In genomic region chr14:101867854-101868253, GRCh38 we compare ENCODE assay signal across 28 cellular contexts.
DNase-seq lines count a peak whose midpoint lies in the region; ATAC-seq and TF ChIP-seq lines count a peak whose summit lies in the region.
"Had no signal": no experiment of that assay in that cellular context is flagged by ENCODE, and none has a peak within 500 bp of the region (broad histone marks: within the 10 kb centered on the region; RNA-seq: fewer than 3 reads in every experiment).

No MANE protein-coding gene starts in this region.

- TF ChIP-seq CTCF in endodermal cell (conservative IDR thresholded peaks at IDR 0.05), result no peak
- TF ChIP-seq CTCF in neural crest cell (conservative IDR thresholded peaks at IDR 0.05), result no peak

- no peaks in the 10 kb centered on the region for H3K9me3 ChIP-seq in endodermal cell (ENCODE audit: control insufficient read depth, low read length)
- H3K9me3 ChIP-seq: ascending aorta, gastroesophageal sphincter, HAP-1, left lung, SJSA1, upper lobe of right lung had no signal

- peaks cover 68% of the 10 kb centered on the region for H3K4me1 Mint-ChIP-seq in activated naive CD4-positive, alpha-beta T cell treated with anti-CD3 and anti-CD28 coated beads, Interleukin-2, amount 50 U/mL, for 24 hours
- peaks cover 14 to 22% (median 16%) of the 10 kb centered on the region in 3 donors for H3K4me1 Mint-ChIP-seq in IgD-negative memory B cell
- peaks cover 4% of the 10 kb centered on the region for H3K4me1 Mint-ChIP-seq in endodermal cell
- H3K4me1 Mint-ChIP-seq in neural crest cell, result peaks cover 23% of the 10 kb centered on the region

- H3K4me1 ChIP-seq in endodermal cell (ENCODE audit: control insufficient read depth, insufficient read depth, low read length), result no peaks in the 10 kb centered on the region
- H3K4me1 ChIP-seq: ascending aorta, HAP-1, SJSA1, upper lobe of right lung had no signal

- H3K9ac ChIP-seq in endodermal cell (ENCODE audit: extremely low read depth, low read length, poor library complexity, severe bottlenecking), result no peak overlapping the region
- H3K9ac ChIP-seq: KMS-11 had no signal

- H3K27ac ChIP-seq in endodermal cell (ENCODE audit: low read depth, low read length), result no peak overlapping the region
- H3K27ac ChIP-seq: ascending aorta, cardiac muscle cell, gastroesophageal sphincter, KMS-11, left lung, SJSA1, upper lobe of right lung had no signal

- H3K4me3 Mint-ChIP-seq in activated naive CD4-positive, alpha-beta T cell treated with anti-CD3 and anti-CD28 coated beads, Interleukin-2, amount 50 U/mL, for 24 hours, result no peak overlapping the region
- H3K4me3 Mint-ChIP-seq in IgD-negative memory B cell (peak overlapping the region in 1 of 4 donors; percentile 42), endodermal cell (no peak overlapping the region), neural crest cell (no peak overlapping the region)
- H3K4me3 Mint-ChIP-seq: activated naive CD4-positive, alpha-beta T cell treated with anti-CD3 and anti-CD28 coated beads, Interleukin-2, amount 10 ng/mL, durations not matched to agents 7 days and 5 days; B cell; dendritic cell treated with granulocyte-macrophage colony-stimulating factor and Interleukin-4, amounts not matched to agents 40 ng/mL and 50 ng/mL, for 4 days had no signal

- H3K9me3 Mint-ChIP-seq in activated naive CD4-positive, alpha-beta T cell treated with anti-CD3 and anti-CD28 coated beads, Interleukin-2, amount 50 U/mL, for 24 hours, result no peaks in the 10 kb centered on the region
- H3K9me3 Mint-ChIP-seq in activated naive CD4-positive, alpha-beta T cell treated with anti-CD3 and anti-CD28 coated beads, Interleukin-2, amount 50 U/mL, for 72 hours, result no peaks in the 10 kb centered on the region
- H3K9me3 Mint-ChIP-seq in IgD-negative memory B cell (no peaks in the 10 kb centered on the region), endodermal cell (no peaks in the 10 kb centered on the region), neural crest cell (no peaks in the 10 kb centered on the region)
- H3K9me3 Mint-ChIP-seq: activated naive CD4-positive, alpha-beta T cell treated with anti-CD3 and anti-CD28 coated beads, Interleukin-2, amount 10 ng/mL, durations not matched to agents 7 days and 5 days; dendritic cell treated with granulocyte-macrophage colony-stimulating factor and Interleukin-4, amounts not matched to agents 40 ng/mL and 50 ng/mL, for 4 days had no signal

- no peaks in the 10 kb centered on the region for H3K27me3 ChIP-seq in endodermal cell (ENCODE audit: control insufficient read depth, insufficient read depth, low read length, poor library complexity, severe bottlenecking)
- H3K27me3 ChIP-seq: ascending aorta, cardiac muscle cell, gastroesophageal sphincter, left lung, SJSA1, upper lobe of right lung had no signal

- no peaks in the 10 kb centered on the region for H3K27me3 Mint-ChIP-seq in activated naive CD4-positive, alpha-beta T cell treated with anti-CD3 and anti-CD28 coated beads, Interleukin-2, amount 50 U/mL, for 24 hours
- H3K27me3 Mint-ChIP-seq in IgD-negative memory B cell (no peaks in the 10 kb centered on the region), endodermal cell (ENCODE audit: insufficient read depth) (no peaks in the 10 kb centered on the region), neural crest cell (ENCODE audit: low read depth) (no peaks in the 10 kb centered on the region)
- H3K27me3 Mint-ChIP-seq: activated naive CD4-positive, alpha-beta T cell treated with anti-CD3 and anti-CD28 coated beads, Interleukin-2, amount 10 ng/mL, durations not matched to agents 7 days and 5 days; B cell; dendritic cell treated with granulocyte-macrophage colony-stimulating factor and Interleukin-4, amounts not matched to agents 40 ng/mL and 50 ng/mL, for 4 days had no signal

- peaks cover 5% of the 10 kb centered on the region for H3K36me3 ChIP-seq in endodermal cell (ENCODE audit: control insufficient read depth, insufficient read depth, low read length)
- H3K36me3 ChIP-seq: cardiac muscle cell, HAP-1 had no signal

- peaks cover 12% of the 10 kb centered on the region for H3K36me3 Mint-ChIP-seq in activated naive CD4-positive, alpha-beta T cell treated with anti-CD3 and anti-CD28 coated beads, Interleukin-2, amount 50 U/mL, for 24 hours
- peaks cover 4 to 17% of the 10 kb centered on the region in 2 donors for H3K36me3 Mint-ChIP-seq in activated naive CD4-positive, alpha-beta T cell treated with anti-CD3 and anti-CD28 coated beads, Interleukin-2, amount 50 U/mL, for 72 hours
- H3K36me3 Mint-ChIP-seq in IgD-negative memory B cell (peaks cover 4% of the 10 kb centered on the region), endodermal cell (ENCODE audit: low read depth) (peaks cover 12% of the 10 kb centered on the region), neural crest cell (ENCODE audit: low read depth) (peaks cover 13% of the 10 kb centered on the region)

- WGBS in endodermal cell (ENCODE audit: insufficient coverage in 1 of 2, insufficient read length in 1 of 2), 2 experiments, result 89 to 97% methylated on average over 3 to 4 of the region's 4 CpGs

- no peak for DNase-seq in activated naive CD4-positive, alpha-beta T cell treated with anti-CD3 and anti-CD28 coated beads, Interleukin-2, amount 50 U/mL, for 72 hours (ENCODE audit: low spot score in 2 of 2)
- DNase-seq in endodermal cell (no peak), neural crest cell (ENCODE audit: low read depth, low spot score) (no peak), NCI-H1417 (lab: John Stamatoyannopoulos, UW) (no peak), NCI-H69 (lab: John Stamatoyannopoulos, UW) (no peak), SKM-1 treated with dmso at 0.1 percent for 144 hours (lab: John Stamatoyannopoulos, UW; ENCODE audit: unreplicated experiment) (no peak)
- DNase-seq: activated naive CD4-positive, alpha-beta T cell treated with anti-CD3 and anti-CD28 coated beads, Interleukin-2, amount 10 ng/mL, durations not matched to agents 7 days and 5 days; Calu3; DND-41; hypothalamus; left lung; MM.1S; NCI-H2081 treated with DMSO at 0.1 percent for 48 hours; NCI-H345; NCI-H774; substantia nigra; upper lobe of right lung had no signal

- no peak for ATAC-seq in activated naive CD4-positive, alpha-beta T cell treated with anti-CD3 and anti-CD28 coated beads, Interleukin-2, amount 50 U/mL, for 72 hours
- ATAC-seq: activated CD4-positive, CD25-positive, alpha-beta regulatory T cell treated with anti-CD3 and anti-CD28 coated beads, Interleukin-2, amount 50 U/mL, for 24 hours; gastroesophageal sphincter; left lung; upper lobe of right lung had no signal

- no peak overlapping the region for H3K4me3 ChIP-seq in endodermal cell (ENCODE audit: low read length)
- H3K4me3 ChIP-seq: ascending aorta, cardiac muscle cell, gastroesophageal sphincter, HAP-1, left lung, SJSA1, upper lobe of right lung had no signal

- H3K27ac Mint-ChIP-seq in activated naive CD4-positive, alpha-beta T cell treated with anti-CD3 and anti-CD28 coated beads, Interleukin-2, amount 50 U/mL, for 24 hours, result peak overlapping the region; percentile 85
- peak overlapping the region in 1 of 2 donors; percentile 81 for H3K27ac Mint-ChIP-seq in activated naive CD4-positive, alpha-beta T cell treated with anti-CD3 and anti-CD28 coated beads, Interleukin-2, amount 50 U/mL, for 72 hours
- H3K27ac Mint-ChIP-seq in IgD-negative memory B cell, result peak overlapping the region in 2 of 3 donors; percentile 53 to 67
- H3K27ac Mint-ChIP-seq in endodermal cell, result peak overlapping the region; percentile 12
- peak overlapping the region; percentile 44 for H3K27ac Mint-ChIP-seq in neural crest cell (ENCODE audit: unreplicated experiment)
- H3K27ac Mint-ChIP-seq: activated naive CD4-positive, alpha-beta T cell treated with anti-CD3 and anti-CD28 coated beads, Interleukin-2, amount 10 ng/mL, durations not matched to agents 7 days and 5 days; B cell; dendritic cell treated with granulocyte-macrophage colony-stimulating factor and Interleukin-4, amounts not matched to agents 40 ng/mL and 50 ng/mL, for 4 days had no signal
